Comparison of ENCODE assay signal across 28 cellular contexts in genomic region chr2:194938066-194938465, GRCh38.
"Had no signal": no experiment of that assay in that cellular context is flagged by ENCODE, and none has a peak within 500 bp of the region (broad histone marks: within the 10 kb centered on the region; RNA-seq: fewer than 3 reads in every experiment).

No MANE protein-coding gene starts in this region.

- FAIRE-seq: colon, endometrium, endothelial cell of umbilical vein, frontal cortex had no signal

- H3K27me3 ChIP-seq: colonic mucosa, dorsolateral prefrontal cortex, esophagus muscularis mucosa, esophagus squamous epithelium, foreskin keratinocyte, gastrocnemius medialis, gastroesophageal sphincter, heart left ventricle, heart right ventricle had no signal

- ATAC-seq: effector memory CD8-positive, alpha-beta T cell; esophagus mucosa; foreskin keratinocyte; gastrocnemius medialis; gastroesophageal sphincter; heart left ventricle; heart right ventricle had no signal

- H3K4me3 ChIP-seq: colonic mucosa, coronary artery, dorsolateral prefrontal cortex, esophagus muscularis mucosa, esophagus squamous epithelium, gastrocnemius medialis, gastroesophageal sphincter, heart left ventricle, heart right ventricle had no signal

- H3K36me3 ChIP-seq: colonic mucosa, esophagus muscularis mucosa, esophagus squamous epithelium, gastrocnemius medialis, gastroesophageal sphincter, heart left ventricle, heart right ventricle had no signal

- H3K4me1 ChIP-seq: colonic mucosa, esophagus muscularis mucosa, esophagus squamous epithelium, foreskin keratinocyte, gastrocnemius medialis, gastroesophageal sphincter, heart left ventricle, heart right ventricle had no signal

- DNase-seq: colonic mucosa; cortex of kidney; dermis blood vessel endothelial cell; dorsolateral prefrontal cortex; effector CD4-positive, alpha-beta T cell; effector CD8-positive, alpha-beta T cell; effector memory CD4-positive, alpha-beta T cell; effector memory CD8-positive, alpha-beta T cell; endodermal cell; erythroblast; esophagus squamous epithelium; foreskin fibroblast; foreskin keratinocyte; foreskin melanocyte; gastrocnemius medialis; glutamatergic neuron; head of caudate nucleus; heart left ventricle; heart right ventricle had no signal

- H3K27ac ChIP-seq: colonic mucosa, coronary artery, dorsolateral prefrontal cortex, epithelial cell of prostate, esophagus muscularis mucosa, esophagus squamous epithelium, foreskin keratinocyte, gastrocnemius medialis, gastroesophageal sphincter, heart left ventricle, heart right ventricle had no signal

- H3K9me3 ChIP-seq: colonic mucosa, esophagus muscularis mucosa, esophagus squamous epithelium, gastrocnemius medialis had no signal
